In genomic region chr1:221829327-221830011, GRCh38 we compare ENCODE assay signal across 8 cellular contexts.
DNase-seq lines count a peak whose midpoint lies in the region; ATAC-seq and TF ChIP-seq lines count a peak whose summit lies in the region.

No MANE protein-coding gene starts in this region.

- 26 to 37% methylated on average over 5 of the region's 5 CpGs for WGBS in aorta, 2 donors

- TF ChIP-seq CTCF in BJ (IDR thresholded peaks at IDR 0.05; ENCODE audit: insufficient read depth, low read depth, low read length) (no peak), mucosa of descending colon (IDR thresholded peaks at IDR 0.05) (no peak)

- H3K27ac Mint-ChIP-seq in activated naive CD4-positive, alpha-beta T cell treated with anti-CD3 and anti-CD28 coated beads, Interleukin-2, amount 10 ng/mL, durations not matched to agents 7 days and 5 days, result peak overlapping the region; percentile 92

- no peaks in the 10 kb centered on the region for H3K27me3 Mint-ChIP-seq in activated naive CD4-positive, alpha-beta T cell treated with anti-CD3 and anti-CD28 coated beads, Interleukin-2, amount 10 ng/mL, durations not matched to agents 7 days and 5 days

- no peaks in the 10 kb centered on the region for H3K36me3 ChIP-seq in BJ (ENCODE audit: control insufficient read depth, insufficient read depth, low read length)
- no peaks in the 10 kb centered on the region for H3K36me3 ChIP-seq in mucosa of descending colon (ENCODE audit: low read depth)
- no peaks in the 10 kb centered on the region for H3K36me3 ChIP-seq in aorta (ENCODE audit: control insufficient read depth in 1 of 2, insufficient read depth in 2 of 2, low read length in 1 of 2)

- peaks cover 9% of the 10 kb centered on the region for H3K9me3 Mint-ChIP-seq in activated naive CD4-positive, alpha-beta T cell treated with anti-CD3 and anti-CD28 coated beads, Interleukin-2, amount 10 ng/mL, durations not matched to agents 7 days and 5 days

- H3K4me3 ChIP-seq in BJ (ENCODE audit: low read depth, low read length), result no peak overlapping the region
- no peak overlapping the region for H3K4me3 ChIP-seq in mucosa of descending colon
- no peak overlapping the region for H3K4me3 ChIP-seq in aorta (ENCODE audit: low read length in 2 of 2)

- intact Hi-C loops in mucosa of descending colon (cut with DNase I, micrococcal nuclease), result no loop called here
- intact Hi-C loops in aorta (cut with DNase I), result no loop called here

- POLR2A ChIA-PET in BJ (lab: Charles Lee), result interaction anchor here (0.6 kb wide), 1 partner anchor 215 kb away, joined by 5 read pairs; no protein-coding TSS in a partner anchor

- H3K4me1 ChIP-seq in mucosa of descending colon (ENCODE audit: low read depth), result no peaks in the 10 kb centered on the region
- H3K4me1 ChIP-seq in aorta (ENCODE audit: control insufficient read depth in 1 of 2, insufficient read depth in 2 of 2, low read length in 2 of 2), result no peaks in the 10 kb centered on the region

- H3K36me3 Mint-ChIP-seq in activated naive CD4-positive, alpha-beta T cell treated with anti-CD3 and anti-CD28 coated beads, Interleukin-2, amount 10 ng/mL, durations not matched to agents 7 days and 5 days, result peaks cover 11% of the 10 kb centered on the region

- peaks cover 71% of the 10 kb centered on the region for H3K4me1 Mint-ChIP-seq in activated naive CD4-positive, alpha-beta T cell treated with anti-CD3 and anti-CD28 coated beads, Interleukin-2, amount 10 ng/mL, durations not matched to agents 7 days and 5 days

- no peak overlapping the region for H3K27ac ChIP-seq in aorta (ENCODE audit: low read depth in 1 of 2, low read length in 2 of 2)

- peak overlapping the region; percentile 7 for H3K4me3 Mint-ChIP-seq in activated naive CD4-positive, alpha-beta T cell treated with anti-CD3 and anti-CD28 coated beads, Interleukin-2, amount 10 ng/mL, durations not matched to agents 7 days and 5 days

- no peaks in the 10 kb centered on the region for H3K27me3 ChIP-seq in BJ (ENCODE audit: control insufficient read depth, insufficient read depth, low read length)
- no peaks in the 10 kb centered on the region for H3K27me3 ChIP-seq in aorta (ENCODE audit: control insufficient read depth in 1 of 2, insufficient read depth in 2 of 2, low read length in 1 of 2)

- ATAC-seq in mucosa of descending colon (peak; percentile 65), GM21515 (IDR thresholded peaks at IDR 0.05; ENCODE audit: unreplicated experiment) (no peak), HG03139 (IDR thresholded peaks at IDR 0.05; ENCODE audit: unreplicated experiment) (no peak), GM18909 (IDR thresholded peaks at IDR 0.05; ENCODE audit: poor library complexity, unreplicated experiment) (no peak), aorta (ENCODE audit: low FRiP score) (no peak)

- CTCF ChIA-PET in BJ (lab: Yijun Ruan, JAX), result interaction anchor here (1.3 to 1.8 kb wide), 2 partner anchors 11 to 351 kb away, joined by 4 to 5 read pairs; no protein-coding TSS in a partner anchor
- CTCF ChIA-PET in activated naive CD4-positive, alpha-beta T cell treated with anti-CD3 and anti-CD28 coated beads, Interleukin-2, amount 10 ng/mL, durations not matched to agents 7 days and 5 days (lab: Charles Lee), result interaction anchor here (1.0 to 1.3 kb wide), 6 partner anchors 9 to 87 kb away, joined by 3 to 4 read pairs (median 3); partner anchors contain the start of gene DUSP10

- DNase-seq in BJ (ENCODE audit: low read depth), result peak; percentile 86
- peak; percentile 96 for DNase-seq in LHCN-M2 (ENCODE audit: low read depth)
- DNase-seq in activated naive CD4-positive, alpha-beta T cell treated with anti-CD3 and anti-CD28 coated beads, Interleukin-2, amount 10 ng/mL, durations not matched to agents 7 days and 5 days, result peak; percentile 63
- no peak for DNase-seq in mucosa of descending colon
- no peak for DNase-seq in aorta

- H3K9me3 ChIP-seq in mucosa of descending colon, result no peaks in the 10 kb centered on the region
- H3K9me3 ChIP-seq in aorta (ENCODE audit: control insufficient read depth, low read length), result no peaks in the 10 kb centered on the region

Comparison
In these comparisons a context has a peak if more than half of its experiments do, and no peak if none do; other contexts are left out.
1. DNase-seq: peak in BJ (single experiment), LHCN-M2 (single experiment) and activated naive CD4-positive, alpha-beta T cell treated with anti-CD3 and anti-CD28 coated beads, Interleukin-2, amount 10 ng/mL, durations not matched to agents 7 days and 5 days (single experiment); none in mucosa of descending colon (0 of 3) and aorta (0 of 2).